Comparison of ENCODE assay signal across 9 cellular contexts in genomic region chr20:4896971-4897497, GRCh38.
DNase-seq lines count a peak whose midpoint lies in the region; ATAC-seq and TF ChIP-seq lines count a peak whose summit lies in the region.
"Had no signal": no experiment of that assay in that cellular context is flagged by ENCODE, and none has a peak within 500 bp of the region (broad histone marks: within the 10 kb centered on the region; RNA-seq: fewer than 3 reads in every experiment).

No MANE protein-coding gene starts in this region.

- H3K4me2 ChIP-seq in BLaER1 treated with 17β-estradiol and CSF1 and Interleukin-3, amounts not matched to agents 10 nM and 100 nM, result peak overlapping the region; percentile 77 to 92 (median 85)
- H3K4me2 ChIP-seq: KMS-11 had no signal

- H3K36me3 ChIP-seq in BLaER1 treated with 17β-estradiol and CSF1 and Interleukin-3, amounts not matched to agents 10 nM and 100 nM, result peaks cover 38 to 68% (median 54%) of the 10 kb centered on the region in 11 experiments

- H3K9ac ChIP-seq in BLaER1 treated with 17β-estradiol and CSF1 and Interleukin-3, amounts not matched to agents 10 nM and 100 nM, result peak overlapping the region in 1 of 11 experiments; percentile 35; a peak in 1 of 22 replicates
- H3K9ac ChIP-seq: KMS-11 had no signal

- TF ChIP-seq CTCF in GM12875 (IDR thresholded peaks at IDR 0.05; ENCODE audit: borderline replicate concordance, insufficient read depth, low read depth, low read length), result peak; percentile 44; the same call in 1 of the 2 replicates

- H4K20me1 ChIP-seq in BLaER1 treated with 17β-estradiol and CSF1 and Interleukin-3, amounts not matched to agents 10 nM and 100 nM, result peaks cover 43 to 81% (median 59%) of the 10 kb centered on the region in 11 experiments; a peak in 20 of 22 replicates

- H3K27me3 ChIP-seq in BLaER1 treated with 17β-estradiol and CSF1 and Interleukin-3, amounts not matched to agents 10 nM and 100 nM, result no peaks in the 10 kb centered on the region

- H3K9me3 ChIP-seq in BLaER1 treated with 17β-estradiol and CSF1 and Interleukin-3, amounts not matched to agents 10 nM and 100 nM (replicated peaks in 1 of 11), result no peaks in the 10 kb centered on the region

- DNase-seq in SHP77 (lab: John Stamatoyannopoulos, UW) (peak; percentile 59 to 72), HUDEP-2 (lab: John Stamatoyannopoulos, UW; ENCODE audit: unreplicated experiment in 76 of 76) (no peak), occipital lobe (lab: John Stamatoyannopoulos, UW) (no peak), NCI-H526 treated with DMSO at 0.1 percent for 48 hours (lab: John Stamatoyannopoulos, UW) (no peak)

- peaks cover 67 to 90% (median 76%) of the 10 kb centered on the region in 10 experiments for H3K4me1 ChIP-seq in BLaER1 treated with 17β-estradiol and CSF1 and Interleukin-3, amounts not matched to agents 10 nM and 100 nM

- ATAC-seq in esophagus mucosa, result peak; percentile 30
- ATAC-seq in HG03097 (IDR thresholded peaks at IDR 0.05; ENCODE audit: low FRiP score, unreplicated experiment), result no peak

- H3K4me3 ChIP-seq in BLaER1 treated with 17β-estradiol and CSF1 and Interleukin-3, amounts not matched to agents 10 nM and 100 nM, result no peak overlapping the region
- H3K4me3 ChIP-seq in GM12875 (ENCODE audit: low read depth, low read length), result no peak overlapping the region

- no peak overlapping the region; a peak in 3 of 22 replicates for H3K27ac ChIP-seq in BLaER1 treated with 17β-estradiol and CSF1 and Interleukin-3, amounts not matched to agents 10 nM and 100 nM
- H3K27ac ChIP-seq: KMS-11 had no signal

Comparison
In these comparisons a context has a peak if more than half of its experiments do, and no peak if none do; other contexts are left out.
1. DNase-seq: peak in SHP77 (2 of 2); none in HUDEP-2 (0 of 76), occipital lobe (single experiment) and NCI-H526 treated with DMSO at 0.1 percent for 48 hours (single experiment).